Comparison of ENCODE assay signal across 21 cellular contexts in genomic region chr3:147730311-147730710, GRCh38.
"Had no signal": no experiment of that assay in that cellular context is flagged by ENCODE, and none has a peak within 500 bp of the region (broad histone marks: within the 10 kb centered on the region; RNA-seq: fewer than 3 reads in every experiment).

No MANE protein-coding gene starts in this region.

- H3K4me3 ChIP-seq: heart right ventricle, left lung, prostate gland, thoracic aorta, vagina had no signal

- H3K9me3 Mint-ChIP-seq: activated naive CD8-positive, alpha-beta T cell treated with anti-CD3 and anti-CD28 coated beads for 36 hours; mesothelial cell of epicardium; type B pancreatic cell had no signal

- ATAC-seq: heart right ventricle, left lung, natural killer cell had no signal

- H3K27ac Mint-ChIP-seq: activated B cell treated with CpG ODN at 0.5 μM for 24 hours; activated naive CD8-positive, alpha-beta T cell treated with anti-CD3 and anti-CD28 coated beads for 36 hours; immature natural killer cell; mesothelial cell of epicardium; natural killer cell; type B pancreatic cell had no signal

- H3K4me1 Mint-ChIP-seq: activated B cell treated with CpG ODN at 0.5 μM for 24 hours; activated naive CD8-positive, alpha-beta T cell treated with anti-CD3 and anti-CD28 coated beads for 36 hours; immature natural killer cell; natural killer cell had no signal

- H3K4me1 ChIP-seq: left lung, prostate gland, vagina had no signal

- H3K9me3 ChIP-seq: left lung, prostate gland, thoracic aorta, vagina had no signal

- DNase-seq: activated B cell treated with CpG ODN at 0.5 μM for 24 hours; activated CD4-positive, alpha-beta T cell treated with anti-CD3 and anti-CD28 coated beads for 4 hours; activated CD4-positive, alpha-beta T cell treated with anti-CD3 and anti-CD28 coated beads, Interleukin-2, amount 50 U/mL, for 48 hours; activated naive CD4-positive, alpha-beta T cell treated with Interleukin-2 at 50 U/mL for 16 hours; activated naive CD8-positive, alpha-beta T cell treated with anti-CD3 and anti-CD28 coated beads for 36 hours; activated T-cell treated with anti-CD3 and anti-CD28 coated beads, Interleukin-2, amount 50 U/mL, for 48 hours; cortex of kidney; heart right ventricle; immature natural killer cell; left lung; natural killer cell; occipital lobe; stimulated activated CD4-positive, alpha-beta T cell treated with anti-CD3 and anti-CD28 coated beads, Interleukin-4, amount 100 ng/mL, for 24 hours; stimulated activated naive CD4-positive, alpha-beta T cell treated with Interleukin-2 at 50 U/mL for 16 hours; T-helper 9 cell had no signal

- H3K27me3 Mint-ChIP-seq: activated B cell treated with CpG ODN at 0.5 μM for 24 hours; activated naive CD8-positive, alpha-beta T cell treated with anti-CD3 and anti-CD28 coated beads for 36 hours; type B pancreatic cell had no signal

- H3K4me3 Mint-ChIP-seq: activated B cell treated with CpG ODN at 0.5 μM for 24 hours; activated naive CD8-positive, alpha-beta T cell treated with anti-CD3 and anti-CD28 coated beads for 36 hours; immature natural killer cell; mesothelial cell of epicardium; natural killer cell; type B pancreatic cell had no signal

- FAIRE-seq: bronchial epithelial cell had no signal

- H3K36me3 Mint-ChIP-seq: activated naive CD8-positive, alpha-beta T cell treated with anti-CD3 and anti-CD28 coated beads for 36 hours; immature natural killer cell; mesothelial cell of epicardium; type B pancreatic cell had no signal

- H3K36me3 ChIP-seq: heart right ventricle, left lung, prostate gland, thoracic aorta, vagina had no signal

- H3K27ac ChIP-seq: heart right ventricle, left lung, prostate gland, thoracic aorta, vagina had no signal

- H3K27me3 ChIP-seq: heart right ventricle, left lung, vagina had no signal
